8 cellular contexts compared by ENCODE assay signal in genomic region chr11:9748361-9748970, GRCh38.
DNase-seq lines count a peak whose midpoint lies in the region; ATAC-seq and TF ChIP-seq lines count a peak whose summit lies in the region.

No MANE protein-coding gene starts in this region.

- no TSS peak for BruUV-seq in Caco-2 (replicated peaks; lab: Mats Ljungman, UMichigan)

- H3K36me3 Mint-ChIP-seq in Caco-2 (ENCODE audit: insufficient read depth, unreplicated experiment), result peaks cover 53% of the 10 kb centered on the region
- H3K36me3 Mint-ChIP-seq in activated naive CD4-positive, alpha-beta T cell treated with anti-CD3 and anti-CD28 coated beads for 36 hours (ENCODE audit: low read depth), result no peaks in the 10 kb centered on the region

- H3K36me3 ChIP-seq in Caco-2 (ENCODE audit: control insufficient read depth, insufficient read depth, low read length) (peaks cover 3% of the 10 kb centered on the region), cardiac muscle cell (no peaks in the 10 kb centered on the region)

- H3K27ac Mint-ChIP-seq in Caco-2 (ENCODE audit: unreplicated experiment), result no peak overlapping the region
- H3K27ac Mint-ChIP-seq in activated naive CD4-positive, alpha-beta T cell treated with anti-CD3 and anti-CD28 coated beads for 36 hours, result no peak overlapping the region

- H3K27ac ChIP-seq in cardiac muscle cell, result no peak overlapping the region

- peaks cover 6% of the 10 kb centered on the region for H3K4me1 Mint-ChIP-seq in Caco-2 (ENCODE audit: low read depth, unreplicated experiment)
- H3K4me1 Mint-ChIP-seq in activated naive CD4-positive, alpha-beta T cell treated with anti-CD3 and anti-CD28 coated beads for 36 hours (ENCODE audit: low read depth), result peaks cover 8% of the 10 kb centered on the region

- H3K4me3 ChIP-seq in Caco-2 (ENCODE audit: low read depth, low read length) (no peak overlapping the region), cardiac muscle cell (no peak overlapping the region), retinal pigment epithelial cell (ENCODE audit: low read length) (no peak overlapping the region)

- no peaks in the 10 kb centered on the region for H3K4me1 ChIP-seq in Caco-2
- H3K4me1 ChIP-seq in cardiac muscle cell (ENCODE audit: low read depth), result no peaks in the 10 kb centered on the region

- DNase-seq in Caco-2 (peak; percentile 70 to 75), RPMI7951 (ENCODE audit: low read depth) (peak; percentile 80), cardiac muscle cell (ENCODE audit: low read depth in 1 of 2, low spot score in 1 of 2) (peak; percentile 70 to 86), retinal pigment epithelial cell (ENCODE audit: low read depth) (no peak), NCI-H128 (lab: John Stamatoyannopoulos, UW; ENCODE audit: unreplicated experiment) (no peak)
- DNase-seq in activated naive CD4-positive, alpha-beta T cell treated with anti-CD3 and anti-CD28 coated beads for 36 hours, result peak; percentile 77

- H3K9me3 ChIP-seq in Caco-2, result 0 out of 2 replicates have a peak, but pooled peaks cover 3% of the 10 kb centered on the region
- H3K9me3 ChIP-seq in cardiac muscle cell (ENCODE audit: low read depth), result no peaks in the 10 kb centered on the region

- ATAC-seq in GM19372 (IDR thresholded peaks at IDR 0.05; ENCODE audit: low read depth, unreplicated experiment) (peak; percentile 83), HG03460 (IDR thresholded peaks at IDR 0.05; ENCODE audit: unreplicated experiment) (peak; percentile 68)

- H3K4me3 Mint-ChIP-seq in Caco-2 (ENCODE audit: unreplicated experiment), result no peak overlapping the region
- H3K4me3 Mint-ChIP-seq in activated naive CD4-positive, alpha-beta T cell treated with anti-CD3 and anti-CD28 coated beads for 36 hours, result no peak overlapping the region

- CTCF ChIA-PET in Caco-2 (lab: Charles Lee), result interaction anchor here (0.6 to 3.3 kb wide), 13 partner anchors 8 to 632 kb away, joined by 3 to 17 read pairs (median 3); partner anchors contain the start of gene ZNF143
- CTCF ChIA-PET in activated naive CD4-positive, alpha-beta T cell treated with anti-CD3 and anti-CD28 coated beads for 36 hours (lab: Charles Lee), result interaction anchor here (0.6 to 7.2 kb wide), 18 partner anchors 10 to 618 kb away, joined by 3 to 92 read pairs (median 6); partner anchors contain the start of gene WEE1

- POLR2A ChIA-PET in Caco-2 (lab: Charles Lee), result no interaction called here

- peak; percentile 49 to 74 for TF ChIP-seq CTCF in Caco-2 (IDR thresholded peaks at IDR 0.05; ENCODE audit: insufficient read depth in 1 of 2, low read depth in 1 of 2, low read length in 1 of 2, severe bottlenecking in 1 of 2, unreplicated experiment in 1 of 2)
- peak; percentile 77 for TF ChIP-seq CTCF in cardiac muscle cell (IDR thresholded peaks at IDR 0.05; ENCODE audit: low read depth, low read length)
- TF ChIP-seq CTCF in retinal pigment epithelial cell (conservative IDR thresholded peaks at IDR 0.05; ENCODE audit: low read depth, low read length), result peak; percentile 80

- H3K27me3 ChIP-seq in Caco-2 (replicated peaks; ENCODE audit: control insufficient read depth, insufficient read depth, low read length), result no peaks in the 10 kb centered on the region
- no peaks in the 10 kb centered on the region for H3K27me3 ChIP-seq in cardiac muscle cell

- intact Hi-C loops in Caco-2 (cut with micrococcal nuclease; ENCODE audit: unreplicated experiment), result loop anchor here (1.0 kb wide), 2 partner anchors 84 to 134 kb away; partner anchors contain the start of gene SWAP70
- intact Hi-C loops in activated naive CD4-positive, alpha-beta T cell treated with anti-CD3 and anti-CD28 coated beads for 36 hours (cut with micrococcal nuclease), result loop anchor here (1.0 kb wide), 2 partner anchors 134 to 213 kb away; no protein-coding TSS in a partner anchor

- no peaks in the 10 kb centered on the region for H3K27me3 Mint-ChIP-seq in Caco-2 (ENCODE audit: insufficient read depth, unreplicated experiment)
- H3K27me3 Mint-ChIP-seq in activated naive CD4-positive, alpha-beta T cell treated with anti-CD3 and anti-CD28 coated beads for 36 hours (ENCODE audit: low read depth), result no peaks in the 10 kb centered on the region

- no peaks in the 10 kb centered on the region for H3K9me3 Mint-ChIP-seq in Caco-2 (ENCODE audit: unreplicated experiment)
- H3K9me3 Mint-ChIP-seq in activated naive CD4-positive, alpha-beta T cell treated with anti-CD3 and anti-CD28 coated beads for 36 hours, result no peaks in the 10 kb centered on the region

Comparison
In these comparisons a context has a peak if more than half of its experiments do, and no peak if none do; other contexts are left out.
1. DNase-seq: peak in Caco-2 (2 of 2), RPMI7951 (single experiment), activated naive CD4-positive, alpha-beta T cell treated with anti-CD3 and anti-CD28 coated beads for 36 hours (single experiment) and cardiac muscle cell (2 of 2); none in retinal pigment epithelial cell (single experiment) and NCI-H128 (single experiment).
2. Peak in every context shown above with its lines, with median percentiles within 50 percentile points of each other: CTCF ChIP-seq.